1 cellular context compared by ENCODE assay signal in genomic region chr3:107520535-107520934, GRCh38.
A peak's percentile ranks its signal among the peaks of the same experiment; 100 is the strongest.
TF ChIP-seq lines count a peak whose summit lies in the region.

No MANE protein-coding gene starts in this region.

TF ChIP-seq in K562, 482 proteins besides CTCF, POLR2A, EP300 and RAD21 (continued from another document):
- TF ChIP-seq PRDM10 (IDR thresholded peaks at IDR 0.05; ENCODE audit: partially characterized antibody) (peak; percentile 82), TAF1 (IDR thresholded peaks at IDR 0.05; ENCODE audit: control insufficient read depth, extremely low read depth, insufficient read depth, low read length, severe bottlenecking) (no peak), ARID1B (IDR thresholded peaks at IDR 0.05) (0 out of 2 replicates have a peak, but pooled peaks have one; percentile 11), SRSF3 (IDR thresholded peaks at IDR 0.05; ENCODE audit: insufficient read depth, low read length) (no peak)
